In genomic region chr14:20419404-20419803, GRCh38 we compare ENCODE assay signal across 28 cellular contexts. TPM values are rescaled to one million over a fixed set of nuclear protein-coding genes. Genes with fewer than 3 reads are reported as not detected.
DNase-seq lines count a peak whose midpoint lies in the region; ATAC-seq and TF ChIP-seq lines count a peak whose summit lies in the region.
"Had no signal": no experiment of that assay in that cellular context is flagged by ENCODE, and none has a peak within 500 bp of the region (broad histone marks: within the 10 kb centered on the region; RNA-seq: fewer than 3 reads in every experiment).

No MANE protein-coding gene starts in this region.

- H3K4me2 ChIP-seq in PC-3 (ENCODE audit: low read length): no peak overlapping the region
- H3K4me2 ChIP-seq: PC-9 had no signal

- CTCF ChIA-PET in PC-3 (lab: Charles Lee): no interaction called here
- CTCF ChIA-PET in activated naive CD4-positive, alpha-beta T cell treated with anti-CD3 and anti-CD28 coated beads, Interleukin-2, amount 10 ng/mL, durations not matched to agents 7 days and 5 days (lab: Charles Lee): no interaction called here

- H3K27me3 ChIP-seq in PC-3 (ENCODE audit: low read length) (no peaks in the 10 kb centered on the region), mucosa of rectum (ENCODE audit: control insufficient read depth in 2 of 2, insufficient read depth in 2 of 2, low read length in 2 of 2) (no peaks in the 10 kb centered on the region), upper lobe of right lung (no peaks in the 10 kb centered on the region)
- H3K27me3 ChIP-seq: BE2C, body of pancreas, thyroid gland had no signal

- H3K4me1 ChIP-seq in PC-3 (ENCODE audit: insufficient read depth, low read length) (peaks cover 23% of the 10 kb centered on the region), mucosa of rectum (ENCODE audit: control insufficient read depth in 2 of 2, insufficient read depth in 2 of 2, low read length in 2 of 2) (peaks cover 29 to 54% of the 10 kb centered on the region in 2 donors), upper lobe of right lung (no peaks in the 10 kb centered on the region)
- H3K4me1 ChIP-seq: BE2C had no signal

- peak; percentile 10 for DNase-seq in NOMO-1 treated with DMSO at 0.1 percent for 48 hours (lab: John Stamatoyannopoulos, UW; ENCODE audit: unreplicated experiment)
- no peak for DNase-seq in NOMO-1 treated with dmso at 0.1 percent for 144 hours (lab: John Stamatoyannopoulos, UW; ENCODE audit: unreplicated experiment)
- peak; percentile 45 for DNase-seq in PC-3
- no peak for DNase-seq in upper lobe of right lung
- no peak for DNase-seq in activated naive CD4-positive, alpha-beta T cell treated with anti-CD3 and anti-CD28 coated beads, Interleukin-2, amount 10 ng/mL, durations not matched to agents 7 days and 5 days
- DNase-seq in Right ventricle myocardium superior: no peak
- DNase-seq: activated CD4-positive, alpha-beta T cell treated with anti-CD3 and anti-CD28 coated beads for 36 hours; activated T-cell treated with anti-CD3 and anti-CD28 coated beads, Interleukin-2, amount 50 U/mL, for 24 hours; BE2C; body of pancreas; effector CD4-positive, alpha-beta T cell; EL; head of caudate nucleus; kidney glomerular epithelial cell; mammary epithelial cell; NCI-H1417; NCI-H2081 treated with DMSO at 0.1 percent for 48 hours; NCI-H446 treated with DMSO at 0.1 percent for 48 hours; PC-9; stimulated activated CD4-positive, alpha-beta T cell treated with anti-CD3 and anti-CD28 coated beads, Interleukin-4, amount 100 ng/mL, for 24 hours; stimulated activated naive CD4-positive, alpha-beta T cell treated with Interleukin-2 at 50 U/mL for 16 hours; thyroid gland had no signal

- no peaks in the 10 kb centered on the region for H3K27me3 Mint-ChIP-seq in activated naive CD4-positive, alpha-beta T cell treated with anti-CD3 and anti-CD28 coated beads, Interleukin-2, amount 10 ng/mL, durations not matched to agents 7 days and 5 days
- H3K27me3 Mint-ChIP-seq: activated CD4-positive, alpha-beta T cell treated with anti-CD3 and anti-CD28 coated beads for 36 hours; activated T-cell treated with anti-CD3 and anti-CD28 coated beads, Interleukin-2, amount 50 U/mL, for 24 hours had no signal

- no peak overlapping the region for H2AFZ ChIP-seq in PC-3 (ENCODE audit: low read length)
- H2AFZ ChIP-seq: PC-9 had no signal

- no peaks in the 10 kb centered on the region for H3K36me3 Mint-ChIP-seq in activated naive CD4-positive, alpha-beta T cell treated with anti-CD3 and anti-CD28 coated beads, Interleukin-2, amount 10 ng/mL, durations not matched to agents 7 days and 5 days

- H3K4me3 ChIP-seq in PC-3 (ENCODE audit: low read length) (no peak overlapping the region), mucosa of rectum (ENCODE audit: low read length in 2 of 2) (no peak overlapping the region), upper lobe of right lung (no peak overlapping the region)
- H3K4me3 ChIP-seq: body of pancreas, PC-9, thyroid gland had no signal

- TF ChIP-seq CTCF in PC-3 (conservative IDR thresholded peaks at IDR 0.05; ENCODE audit: low read depth, low read length): no peak
- no peak for TF ChIP-seq CTCF in upper lobe of right lung (IDR thresholded peaks at IDR 0.05)

- H3K4me3 Mint-ChIP-seq in activated naive CD4-positive, alpha-beta T cell treated with anti-CD3 and anti-CD28 coated beads, Interleukin-2, amount 10 ng/mL, durations not matched to agents 7 days and 5 days: no peak overlapping the region
- H3K4me3 Mint-ChIP-seq: activated CD4-positive, alpha-beta T cell treated with anti-CD3 and anti-CD28 coated beads for 36 hours; activated T-cell treated with anti-CD3 and anti-CD28 coated beads, Interleukin-2, amount 50 U/mL, for 24 hours had no signal

- BruUV-seq in PC-3 (replicated peaks; lab: Mats Ljungman, UMichigan): no TSS peak

- intact Hi-C loops in PC-3 (cut with micrococcal nuclease) (no loop called here), upper lobe of right lung (cut with DNase I) (no loop called here), Right ventricle myocardium superior (cut with DNase I) (loop anchor here (5.0 kb wide), 1 partner anchor 38 kb away; the partner anchor contains the start of gene APEX1)

- H3K27ac ChIP-seq in PC-3 (ENCODE audit: low read length) (no peak overlapping the region), mucosa of rectum (ENCODE audit: low read depth in 2 of 2, low read length in 2 of 2) (peak overlapping the region; percentile 87 to 94), upper lobe of right lung (no peak overlapping the region)
- H3K27ac ChIP-seq: epithelial cell of prostate, HL-60, PC-9, thyroid gland had no signal

- no peaks in the 10 kb centered on the region for H3K9me3 Mint-ChIP-seq in activated naive CD4-positive, alpha-beta T cell treated with anti-CD3 and anti-CD28 coated beads, Interleukin-2, amount 10 ng/mL, durations not matched to agents 7 days and 5 days
- H3K9me3 Mint-ChIP-seq: activated T-cell treated with anti-CD3 and anti-CD28 coated beads, Interleukin-2, amount 50 U/mL, for 24 hours had no signal

- H4K20me1 ChIP-seq in PC-3 (ENCODE audit: low read length): no peaks in the 10 kb centered on the region

- no peak overlapping the region for H3K9ac ChIP-seq in PC-3 (ENCODE audit: low read length)
- peak overlapping the region; percentile 2 to 64 for H3K9ac ChIP-seq in mucosa of rectum (ENCODE audit: low read depth in 1 of 2, low read length in 2 of 2)

- H3K4me1 Mint-ChIP-seq in activated naive CD4-positive, alpha-beta T cell treated with anti-CD3 and anti-CD28 coated beads, Interleukin-2, amount 10 ng/mL, durations not matched to agents 7 days and 5 days: peaks cover 14% of the 10 kb centered on the region

- no peaks in the 10 kb centered on the region for H3K79me2 ChIP-seq in PC-3 (ENCODE audit: low read length)

- H3K36me3 ChIP-seq in PC-3 (ENCODE audit: low read depth, low read length) (no peaks in the 10 kb centered on the region), mucosa of rectum (ENCODE audit: control insufficient read depth in 2 of 2, insufficient read depth in 2 of 2, low read length in 2 of 2) (no peaks in the 10 kb centered on the region), upper lobe of right lung (no peaks in the 10 kb centered on the region)
- H3K36me3 ChIP-seq: BE2C, thyroid gland had no signal

- POLR2A ChIA-PET in PC-3 (lab: Charles Lee; ENCODE audit: unreplicated experiment): no interaction called here

- H3K27ac Mint-ChIP-seq in activated naive CD4-positive, alpha-beta T cell treated with anti-CD3 and anti-CD28 coated beads, Interleukin-2, amount 10 ng/mL, durations not matched to agents 7 days and 5 days: no peak overlapping the region
- H3K27ac Mint-ChIP-seq: activated CD4-positive, alpha-beta T cell treated with anti-CD3 and anti-CD28 coated beads for 36 hours; activated T-cell treated with anti-CD3 and anti-CD28 coated beads, Interleukin-2, amount 50 U/mL, for 24 hours had no signal

- H3K9me2 ChIP-seq in PC-3 (replicated peaks; ENCODE audit: low read length): no peaks in the 10 kb centered on the region

- H3F3A ChIP-seq in PC-3 (ENCODE audit: low read length, unreplicated experiment): peaks cover 3% of the 10 kb centered on the region

- 0 out of 2 replicates have a peak, but pooled peaks have one; percentile 14 for ATAC-seq in PC-3
- peak; percentile 11 for ATAC-seq in upper lobe of right lung
- ATAC-seq in Right ventricle myocardium superior (ENCODE audit: poor library complexity): no peak
- no peak for ATAC-seq in HG03442 (IDR thresholded peaks at IDR 0.05; ENCODE audit: unreplicated experiment)
- ATAC-seq: activated CD4-positive, alpha-beta T cell treated with anti-CD3 and anti-CD28 coated beads for 36 hours; body of pancreas; HCT116 had no signal

- H3K9me3 ChIP-seq in PC-3 (ENCODE audit: low read length): no peaks in the 10 kb centered on the region
- no peaks in the 10 kb centered on the region for H3K9me3 ChIP-seq in mucosa of rectum (ENCODE audit: control insufficient read depth in 2 of 2, low read length in 2 of 2)
- no peaks in the 10 kb centered on the region for H3K9me3 ChIP-seq in upper lobe of right lung
- H3K9me3 ChIP-seq: BE2C, body of pancreas, thyroid gland had no signal

RNA-seq across cellular contexts. Expression of gene TEP1, which starts 6.1 kb away (rescaled TPM):
- total RNA-seq in PC-3 (2014; rRNA removed) (8.9 and 11.7 TPM in 2 replicates), upper lobe of right lung (48.9 TPM), Right ventricle myocardium superior (9.3 TPM)

RNA-seq across cellular contexts. Expression of gene KLHL33, which starts 16.6 kb away (rescaled TPM):
- 0.17 TPM in 1 of 2 replicates, not detected in the other for total RNA-seq in PC-3 (2014; rRNA removed)
- 0.29 TPM for total RNA-seq in upper lobe of right lung
- total RNA-seq in Right ventricle myocardium superior: 0.70 TPM
- total RNA-seq: A172, mammary epithelial cell had no signal

RNA-seq across cellular contexts. Expression of gene OSGEP, which starts 35.2 kb away (rescaled TPM):
- 57.7 and 64.1 TPM in 2 replicates for total RNA-seq in PC-3 (2014; rRNA removed)
- 33.8 TPM for total RNA-seq in upper lobe of right lung
- 15.6 TPM for total RNA-seq in Right ventricle myocardium superior

RNA-seq across cellular contexts. Expression of gene APEX1, which starts 35.6 kb away (rescaled TPM):
- total RNA-seq in PC-3 (2014; rRNA removed): 147 and 189 TPM in 2 replicates
- total RNA-seq in upper lobe of right lung: 101 TPM
- total RNA-seq in Right ventricle myocardium superior: 69.2 TPM

RNA-seq across cellular contexts. Expression of gene PIP4P1, which starts 41.8 kb away (rescaled TPM):
- total RNA-seq in PC-3 (2014; rRNA removed): 32.9 and 35.2 TPM in 2 replicates
- 40.2 TPM for total RNA-seq in upper lobe of right lung
- 18.4 TPM for total RNA-seq in Right ventricle myocardium superior

Comparison
In these comparisons a context has a peak if more than half of its experiments do, and no peak if none do; other contexts are left out.
1. DNase-seq: peak in NOMO-1 treated with DMSO at 0.1 percent for 48 hours (single experiment) and PC-3 (single experiment); none in NOMO-1 treated with dmso at 0.1 percent for 144 hours (single experiment), upper lobe of right lung (single experiment), activated naive CD4-positive, alpha-beta T cell treated with anti-CD3 and anti-CD28 coated beads, Interleukin-2, amount 10 ng/mL, durations not matched to agents 7 days and 5 days (single experiment) and Right ventricle myocardium superior (single experiment).
2. ATAC-seq: peak in PC-3 (single experiment) and upper lobe of right lung (single experiment); none in Right ventricle myocardium superior (single experiment) and HG03442 (single experiment).
3. H3K27ac ChIP-seq: peak in mucosa of rectum (2 of 2); none in PC-3 (single experiment) and upper lobe of right lung (single experiment).